Comparison of ENCODE assay signal across 8 cellular contexts in genomic region chr12:9646794-9647622, GRCh38. TPM values are rescaled to one million over a fixed set of nuclear protein-coding genes. Genes with fewer than 3 reads are reported as not detected.
DNase-seq lines count a peak whose midpoint lies in the region; ATAC-seq and TF ChIP-seq lines count a peak whose summit lies in the region.

No MANE protein-coding gene starts in this region.

- peaks cover 10% of the 10 kb centered on the region for H3K36me3 Mint-ChIP-seq in neural crest cell (ENCODE audit: low read depth)

- no peak for ATAC-seq in GM21367 (IDR thresholded peaks at IDR 0.05; ENCODE audit: unreplicated experiment)

- H3K27me3 ChIP-seq in ectodermal cell (ENCODE audit: control insufficient read depth, insufficient read depth, low read length, poor library complexity, severe bottlenecking), result no peaks in the 10 kb centered on the region

- CTCF ChIA-PET in OCI-LY7 (lab: Charles Lee; ENCODE audit: unreplicated experiment), result no interaction called here

- H3K27ac Mint-ChIP-seq in neural crest cell (ENCODE audit: unreplicated experiment), result peak overlapping the region; percentile 98

- peak; percentile 55 for DNase-seq in EL
- peak; percentile 52 for DNase-seq in OCI-LY7 (ENCODE audit: low spot score)
- no peak for DNase-seq in neural crest cell (ENCODE audit: low read depth, low spot score)
- no peak for DNase-seq in GM10266 (ENCODE audit: extremely low spot score)
- DNase-seq in stimulated activated CD4-positive, alpha-beta T cell treated with anti-CD3 and anti-CD28 coated beads, Interleukin-15, amount 100 ng/mL, for 24 hours, result no peak
- DNase-seq in H4 (ENCODE audit: low spot score), result no peak

- peaks cover 29% of the 10 kb centered on the region for H3K79me2 ChIP-seq in OCI-LY7 (ENCODE audit: insufficient read depth, low read depth, low read length)

- no peaks in the 10 kb centered on the region for H3K27me3 Mint-ChIP-seq in neural crest cell (ENCODE audit: low read depth)

- H4K20me1 ChIP-seq in OCI-LY7 (ENCODE audit: insufficient read depth, low read length), result no peaks in the 10 kb centered on the region

- WGBS in ectodermal cell, 2 experiments, result 81% methylated on average over 9 of the region's 9 CpGs

- H3K4me3 Mint-ChIP-seq in neural crest cell, result peak overlapping the region; percentile 95

- peaks cover 23% of the 10 kb centered on the region for H3K9me3 ChIP-seq in OCI-LY7 (ENCODE audit: low read length)
- H3K9me3 ChIP-seq in ectodermal cell (ENCODE audit: control insufficient read depth, low read length), result no peaks in the 10 kb centered on the region

- POLR2A ChIA-PET in OCI-LY7 (lab: Charles Lee), result interaction anchor here (0.7 to 11.3 kb wide), 24 partner anchors 9 to 743 kb away, joined by 3 to 146 read pairs (median 6); partner anchors contain the start of genes CD69 and CLEC2D

- H3K4me3 ChIP-seq in OCI-LY7 (ENCODE audit: low read depth, low read length, poor library complexity, severe bottlenecking) (peak overlapping the region; percentile 91), ectodermal cell (ENCODE audit: insufficient read depth, low read depth, low read length) (peak overlapping the region; percentile 55)

- TF ChIP-seq CTCF in OCI-LY7 (conservative IDR thresholded peaks at IDR 0.05; ENCODE audit: low read length) (no peak), neural crest cell (conservative IDR thresholded peaks at IDR 0.05) (no peak), GM10266 (IDR thresholded peaks at IDR 0.05; ENCODE audit: control insufficient read depth, insufficient read depth, low read depth, missing control alignments) (no peak)

- H3K4me2 ChIP-seq in OCI-LY7 (ENCODE audit: low read length), result peak overlapping the region; percentile 98

- H3K36me3 ChIP-seq in OCI-LY7 (ENCODE audit: insufficient read depth, low read length) (peaks cover 35% of the 10 kb centered on the region), ectodermal cell (ENCODE audit: control insufficient read depth, insufficient read depth, low read length) (no peaks in the 10 kb centered on the region)

- no peaks in the 10 kb centered on the region for H3K9me2 ChIP-seq in OCI-LY7 (ENCODE audit: insufficient read depth, low read length)

- peaks cover 2% of the 10 kb centered on the region for H3K9me3 Mint-ChIP-seq in neural crest cell

- peaks cover 33% of the 10 kb centered on the region for H3K4me1 ChIP-seq in OCI-LY7 (ENCODE audit: insufficient read depth, low read length, poor library complexity, severe bottlenecking)
- H3K4me1 ChIP-seq in ectodermal cell (ENCODE audit: control insufficient read depth, insufficient read depth, low read length), result peaks cover 8% of the 10 kb centered on the region

- H2AFZ ChIP-seq in OCI-LY7 (ENCODE audit: low read length), result no peak overlapping the region

- intact Hi-C loops in OCI-LY7 (cut with micrococcal nuclease; ENCODE audit: unreplicated experiment), result loop anchor here (2.0 kb wide), 1 partner anchor 30 kb away; no protein-coding TSS in a partner anchor

- peaks cover 46% of the 10 kb centered on the region for H3K4me1 Mint-ChIP-seq in neural crest cell

- TSS peak; percentile 41 for BruUV-seq in OCI-LY7 (replicated peaks; lab: Mats Ljungman, UMichigan)

- peak overlapping the region; percentile 98 for H3K27ac ChIP-seq in OCI-LY7 (ENCODE audit: low read depth, low read length, poor library complexity, severe bottlenecking)
- H3K27ac ChIP-seq in ectodermal cell (ENCODE audit: insufficient read depth, low read depth, low read length, poor library complexity, severe bottlenecking), result peak overlapping the region; percentile 84

RNA-seq across cellular contexts. Expression of gene CLEC2D, which starts 22.5 kb away (rescaled TPM):
- 56.9 and 59.6 TPM in 2 replicates for total RNA-seq in OCI-LY7 (2014; rRNA removed; shearing (Covaris generic))
- total RNA-seq in OCI-LY7 (2022), result 146 and 177 TPM in 2 replicates
- polyA plus RNA-seq in ectodermal cell (2013, experiment 1 of 4), result 7.4 TPM
- 5.0 TPM for polyA plus RNA-seq in ectodermal cell (2013, experiment 2 of 4)
- 4.8 TPM for polyA plus RNA-seq in ectodermal cell (2013, experiment 3 of 4)
- 4.5 TPM for polyA plus RNA-seq in ectodermal cell (2013, experiment 4 of 4)
- total RNA-seq in neural crest cell, result 9.5 and 10.6 TPM in 2 replicates
- 1.7 and 6.6 TPM in 2 replicates for total RNA-seq in H4 (2014; rRNA removed; shearing (Covaris generic))

RNA-seq across cellular contexts. Expression of gene KLRB1, which starts 39.3 kb away (rescaled TPM):
- not detected in 2 replicates for total RNA-seq in OCI-LY7 (2014; rRNA removed; shearing (Covaris generic))
- total RNA-seq in OCI-LY7 (2022) (not detected in 2 replicates), neural crest cell (not detected in 2 replicates)
- polyA plus RNA-seq in ectodermal cell (2013, experiment 1 of 4), result not detected
- not detected for polyA plus RNA-seq in ectodermal cell (2013, experiment 2 of 4)
- not detected for polyA plus RNA-seq in ectodermal cell (2013, experiment 3 of 4)
- not detected for polyA plus RNA-seq in ectodermal cell (2013, experiment 4 of 4)
- total RNA-seq in H4 (2014; rRNA removed; shearing (Covaris generic)), result not detected in 2 replicates

Comparison
In these comparisons a context has a peak if more than half of its experiments do, and no peak if none do; other contexts are left out.
1. DNase-seq: peak in EL (single experiment) and OCI-LY7 (single experiment); none in neural crest cell (single experiment), GM10266 (single experiment), stimulated activated CD4-positive, alpha-beta T cell treated with anti-CD3 and anti-CD28 coated beads, Interleukin-15, amount 100 ng/mL, for 24 hours (single experiment) and H4 (single experiment).